ENCODE assay signal across 18 cellular contexts in the genomic region with DNA sequence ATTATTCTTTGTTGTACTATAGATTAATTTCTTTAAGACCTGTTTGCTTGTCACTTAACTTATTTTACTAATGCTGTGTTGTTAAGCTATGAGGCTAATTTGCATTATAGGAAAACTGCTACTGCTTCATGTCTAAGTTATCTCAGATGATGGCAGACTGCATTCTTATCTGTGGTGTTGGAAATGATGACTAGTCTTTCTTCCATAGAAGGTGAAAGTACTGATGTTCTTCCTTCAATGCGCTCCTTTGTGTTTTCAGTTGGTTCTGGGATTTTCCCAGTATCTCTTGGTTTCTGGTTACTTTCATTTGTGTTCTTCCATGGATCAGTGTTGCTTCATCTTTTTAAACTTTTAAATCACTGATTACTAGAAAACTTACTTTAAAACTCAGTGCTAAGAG. TPM values are rescaled to one million over a fixed set of nuclear protein-coding genes. Genes with fewer than 3 reads are reported as not detected.
DNase-seq lines count a peak whose midpoint lies in the region; ATAC-seq and TF ChIP-seq lines count a peak whose summit lies in the region.
"Had no signal": no experiment of that assay in that cellular context is flagged by ENCODE, and none has a peak within 500 bp of the region (broad histone marks: within the 10 kb centered on the region; RNA-seq: fewer than 3 reads in every experiment).

No MANE protein-coding gene starts in this region.

- no peaks in the 10 kb centered on the region for H3K27me3 Mint-ChIP-seq in activated naive CD4-positive, alpha-beta T cell treated with anti-CD3 and anti-CD28 coated beads, Interleukin-2, amount 50 U/mL, for 24 hours
- H3K27me3 Mint-ChIP-seq in activated naive CD8-positive, alpha-beta T cell treated with anti-CD3 and anti-CD28 coated beads for 36 hours = no peaks in the 10 kb centered on the region
- H3K27me3 Mint-ChIP-seq in nephron progenitor cell (ENCODE audit: low read depth, poor library complexity) = no peaks in the 10 kb centered on the region
- H3K27me3 Mint-ChIP-seq: CD4-positive, alpha-beta memory T cell had no signal

- H3K9me3 Mint-ChIP-seq in activated naive CD4-positive, alpha-beta T cell treated with anti-CD3 and anti-CD28 coated beads, Interleukin-2, amount 50 U/mL, for 24 hours = no peaks in the 10 kb centered on the region
- no peaks in the 10 kb centered on the region for H3K9me3 Mint-ChIP-seq in activated naive CD8-positive, alpha-beta T cell treated with anti-CD3 and anti-CD28 coated beads for 36 hours
- H3K9me3 Mint-ChIP-seq in nephron progenitor cell = no peaks in the 10 kb centered on the region
- H3K9me3 Mint-ChIP-seq: CD4-positive, alpha-beta memory T cell had no signal

- no peak for TF ChIP-seq CTCF in nephron progenitor cell (IDR thresholded peaks at IDR 0.05)

- DNase-seq in activated naive CD4-positive, alpha-beta T cell treated with anti-CD3 and anti-CD28 coated beads, Interleukin-2, amount 50 U/mL, for 16 hours = no peak
- DNase-seq in NCI-H226 (peak; percentile 5), nephron progenitor cell (no peak), SK-N-DZ (ENCODE audit: low spot score) (no peak)
- no peak for DNase-seq in activated naive CD8-positive, alpha-beta T cell treated with anti-CD3 and anti-CD28 coated beads for 36 hours
- DNase-seq: BE2C; CD4-positive, alpha-beta memory T cell; KBM-7; NCI-H146; NCI-H345; NCI-H526 treated with DMSO at 0.1 percent for 48 hours; OCI-M1; RPMI8226 had no signal

- peaks cover 16% of the 10 kb centered on the region for H3K36me3 Mint-ChIP-seq in activated naive CD4-positive, alpha-beta T cell treated with anti-CD3 and anti-CD28 coated beads, Interleukin-2, amount 50 U/mL, for 24 hours
- H3K36me3 Mint-ChIP-seq in activated naive CD8-positive, alpha-beta T cell treated with anti-CD3 and anti-CD28 coated beads for 36 hours = peaks cover 11% of the 10 kb centered on the region
- H3K36me3 Mint-ChIP-seq in nephron progenitor cell (ENCODE audit: low read depth) = peaks cover 55% of the 10 kb centered on the region

- peak overlapping the region; percentile 61 for H3K27ac Mint-ChIP-seq in activated naive CD4-positive, alpha-beta T cell treated with anti-CD3 and anti-CD28 coated beads, Interleukin-2, amount 50 U/mL, for 24 hours
- H3K27ac Mint-ChIP-seq in activated naive CD8-positive, alpha-beta T cell treated with anti-CD3 and anti-CD28 coated beads for 36 hours = peak overlapping the region; percentile 65
- H3K27ac Mint-ChIP-seq in nephron progenitor cell = peak overlapping the region; percentile 5

- no peak for ATAC-seq in GM21825 (IDR thresholded peaks at IDR 0.05; ENCODE audit: unreplicated experiment)

- H3K4me3 Mint-ChIP-seq in activated naive CD4-positive, alpha-beta T cell treated with anti-CD3 and anti-CD28 coated beads, Interleukin-2, amount 50 U/mL, for 24 hours = no peak overlapping the region
- H3K4me3 Mint-ChIP-seq in activated naive CD8-positive, alpha-beta T cell treated with anti-CD3 and anti-CD28 coated beads for 36 hours = no peak overlapping the region
- no peak overlapping the region for H3K4me3 Mint-ChIP-seq in nephron progenitor cell
- H3K4me3 Mint-ChIP-seq: CD4-positive, alpha-beta memory T cell had no signal

- H3K4me1 Mint-ChIP-seq in activated naive CD4-positive, alpha-beta T cell treated with anti-CD3 and anti-CD28 coated beads, Interleukin-2, amount 50 U/mL, for 24 hours = peaks cover 15% of the 10 kb centered on the region
- peaks cover 11% of the 10 kb centered on the region for H3K4me1 Mint-ChIP-seq in activated naive CD8-positive, alpha-beta T cell treated with anti-CD3 and anti-CD28 coated beads for 36 hours
- H3K4me1 Mint-ChIP-seq in nephron progenitor cell = peaks cover 6% of the 10 kb centered on the region

RNA-seq across cellular contexts. Expression of gene TPP2, which starts 46.9 kb away (rescaled TPM):
- 10 to 100 TPM; 78.4 to 84.0 TPM for total RNA-seq in activated naive CD8-positive, alpha-beta T cell treated with anti-CD3 and anti-CD28 coated beads for 36 hours
- polyA plus RNA-seq in SK-N-DZ (2014; cell fraction: cytosol; rRNA removed) = 45.2 and 54.8 TPM in 2 replicates
- polyA plus RNA-seq in SK-N-DZ (2014; cell fraction: nucleus; rRNA removed) = 120 and 169 TPM in 2 replicates

RNA-seq across cellular contexts. Expression of gene METTL21C, which starts 51.2 kb away (rescaled TPM):
- not detected for total RNA-seq in activated naive CD8-positive, alpha-beta T cell treated with anti-CD3 and anti-CD28 coated beads for 36 hours
- not detected in 2 replicates for polyA plus RNA-seq in SK-N-DZ (2014; cell fraction: cytosol; rRNA removed)
- polyA plus RNA-seq in SK-N-DZ (2014; cell fraction: nucleus; rRNA removed) = not detected in 2 replicates
- total RNA-seq: CD4-positive, alpha-beta memory T cell; Daoy; H4 had no signal
- polyA plus RNA-seq: AG04450; CD4-positive, alpha-beta memory T cell had no signal

Comparison
In these comparisons a context has a peak if more than half of its experiments do, and no peak if none do; other contexts are left out.
1. H3K27ac Mint-ChIP-seq: peak in every context shown above with its lines; median percentile 65 in activated naive CD8-positive, alpha-beta T cell treated with anti-CD3 and anti-CD28 coated beads for 36 hours; 61 in activated naive CD4-positive, alpha-beta T cell treated with anti-CD3 and anti-CD28 coated beads, Interleukin-2, amount 50 U/mL, for 24 hours; 5 in nephron progenitor cell.